8 cellular contexts compared by ENCODE assay signal in the genomic region with DNA sequence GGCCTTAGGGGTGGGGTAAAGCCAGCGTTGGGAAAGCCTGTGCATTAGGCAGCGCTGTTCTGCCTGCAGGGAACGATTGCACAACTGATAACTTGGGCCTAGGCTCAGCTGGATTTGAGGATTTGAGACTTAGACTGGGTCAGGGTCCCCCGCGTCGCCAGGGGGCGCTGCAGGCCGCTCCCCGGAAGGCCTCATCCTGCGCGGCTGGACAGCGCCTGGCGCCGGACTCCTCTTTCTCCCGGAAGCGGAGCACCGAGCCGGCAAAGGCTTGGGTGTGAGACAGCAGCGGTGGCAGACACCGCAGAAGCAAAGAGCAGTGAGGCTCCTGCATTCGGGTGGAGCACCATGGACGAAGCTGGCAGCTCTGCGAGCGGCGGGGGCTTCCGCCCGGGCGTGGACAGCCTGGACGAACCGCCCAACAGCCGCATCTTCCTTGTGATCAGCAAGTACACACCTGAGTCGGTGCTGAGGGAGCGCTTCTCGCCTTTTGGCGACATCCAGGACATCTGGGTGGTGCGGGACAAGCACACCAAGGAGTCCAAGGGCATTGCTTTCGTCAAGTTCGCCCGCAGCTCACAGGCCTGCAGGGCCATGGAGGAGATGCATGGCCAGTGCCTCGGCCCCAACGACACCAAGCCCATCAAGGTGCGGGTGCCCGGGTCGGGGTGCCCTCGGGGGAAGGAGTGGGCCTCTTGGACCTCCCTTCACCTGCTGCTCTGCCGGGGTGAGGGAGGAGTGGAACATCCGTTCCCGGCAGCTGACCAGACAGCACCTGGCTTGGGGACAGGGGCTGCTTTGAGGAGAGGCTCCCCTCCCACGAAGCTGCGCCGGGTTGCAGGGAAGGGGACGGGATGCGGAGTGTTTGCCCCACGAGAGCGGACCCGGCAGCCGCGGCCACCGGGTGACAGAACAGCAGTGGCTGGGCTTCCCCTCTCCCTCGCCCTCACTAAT.
DNase-seq lines count a peak whose midpoint lies in the region; ATAC-seq and TF ChIP-seq lines count a peak whose summit lies in the region.

A gene with protein sequence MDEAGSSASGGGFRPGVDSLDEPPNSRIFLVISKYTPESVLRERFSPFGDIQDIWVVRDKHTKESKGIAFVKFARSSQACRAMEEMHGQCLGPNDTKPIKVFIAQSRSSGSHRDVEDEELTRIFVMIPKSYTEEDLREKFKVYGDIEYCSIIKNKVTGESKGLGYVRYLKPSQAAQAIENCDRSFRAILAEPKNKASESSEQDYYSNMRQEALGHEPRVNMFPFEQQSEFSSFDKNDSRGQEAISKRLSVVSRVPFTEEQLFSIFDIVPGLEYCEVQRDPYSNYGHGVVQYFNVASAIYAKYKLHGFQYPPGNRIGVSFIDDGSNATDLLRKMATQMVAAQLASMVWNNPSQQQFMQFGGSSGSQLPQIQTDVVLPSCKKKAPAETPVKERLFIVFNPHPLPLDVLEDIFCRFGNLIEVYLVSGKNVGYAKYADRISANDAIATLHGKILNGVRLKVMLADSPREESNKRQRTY (plus strand): TSS at position 236 of the 951 bp plus-strand sequence. CDS start 110 bp downstream, at position 346.

- H4K20me1 ChIP-seq in BLaER1 treated with 17β-estradiol and CSF1 and Interleukin-3, amounts not matched to agents 10 nM and 100 nM, result no peaks in the 10 kb centered on the region; a peak in 1 of 22 replicates

- TF ChIP-seq CTCF in coronary artery (IDR thresholded peaks at IDR 0.05), result peak; percentile 97

- H3K4me1 ChIP-seq in BLaER1 treated with 17β-estradiol and CSF1 and Interleukin-3, amounts not matched to agents 10 nM and 100 nM, result peaks cover 12 to 28% (median 17%) of the 10 kb centered on the region in 10 experiments

- H3K4me2 ChIP-seq in BLaER1 treated with 17β-estradiol and CSF1 and Interleukin-3, amounts not matched to agents 10 nM and 100 nM, result peak within 1 kb of the TSS; percentile 77 to 99 (median 92)

- DNase-seq in GM19238 (ENCODE audit: insufficient read length, low spot score), result peak; percentile 81
- peak; percentile 99 for DNase-seq in NCI-H510A treated with DMSO at 0.1 percent for 48 hours (lab: John Stamatoyannopoulos, UW)
- DNase-seq in activated CD4-positive, alpha-beta T cell treated with anti-CD3 and anti-CD28 coated beads for 4 hours, result peak; percentile 77 to 81
- DNase-seq in coronary artery (ENCODE audit: low spot score), result peak; percentile 95
- DNase-seq in left kidney (ENCODE audit: low read depth, low spot score), result peak; percentile 97
- DNase-seq in stimulated activated CD4-positive, alpha-beta T cell treated with anti-CD3 and anti-CD28 coated beads, Interleukin-2, amount 100 ng/mL, for 24 hours, result peak; percentile 88 to 90

- peaks cover 0 to 23% (median 10%) of the 10 kb centered on the region in 11 experiments; a peak in 12 of 22 replicates for H3K36me3 ChIP-seq in BLaER1 treated with 17β-estradiol and CSF1 and Interleukin-3, amounts not matched to agents 10 nM and 100 nM

- ATAC-seq in HG03442 (IDR thresholded peaks at IDR 0.05; ENCODE audit: unreplicated experiment), result peak; percentile 89

- peak within 1 kb of the TSS; percentile 75 to 90 (median 85) for H3K9ac ChIP-seq in BLaER1 treated with 17β-estradiol and CSF1 and Interleukin-3, amounts not matched to agents 10 nM and 100 nM

- H3K4me3 ChIP-seq in BLaER1 treated with 17β-estradiol and CSF1 and Interleukin-3, amounts not matched to agents 10 nM and 100 nM, result peak within 1 kb of the TSS; percentile 77 to 97 (median 88)
- H3K4me3 ChIP-seq in coronary artery, result peak within 1 kb of the TSS; percentile 80

- no peaks in the 10 kb centered on the region for H3K27me3 ChIP-seq in BLaER1 treated with 17β-estradiol and CSF1 and Interleukin-3, amounts not matched to agents 10 nM and 100 nM

- H3K27ac ChIP-seq in BLaER1 treated with 17β-estradiol and CSF1 and Interleukin-3, amounts not matched to agents 10 nM and 100 nM, result peak within 1 kb of the TSS; percentile 68 to 84 (median 75); a peak in 21 of 22 replicates
- peak within 1 kb of the TSS; percentile 41 to 74 for H3K27ac ChIP-seq in coronary artery

- no peaks in the 10 kb centered on the region for H3K9me3 ChIP-seq in BLaER1 treated with 17β-estradiol and CSF1 and Interleukin-3, amounts not matched to agents 10 nM and 100 nM (replicated peaks in 1 of 11)

Comparison
In these comparisons a context has a peak if more than half of its experiments do, and no peak if none do; other contexts are left out.
1. Peak in every context shown above with its lines: DNase-seq, ATAC-seq, H3K4me3 ChIP-seq and H3K27ac ChIP-seq.